ENCODE assay signal across 27 cellular contexts in the genomic region with DNA sequence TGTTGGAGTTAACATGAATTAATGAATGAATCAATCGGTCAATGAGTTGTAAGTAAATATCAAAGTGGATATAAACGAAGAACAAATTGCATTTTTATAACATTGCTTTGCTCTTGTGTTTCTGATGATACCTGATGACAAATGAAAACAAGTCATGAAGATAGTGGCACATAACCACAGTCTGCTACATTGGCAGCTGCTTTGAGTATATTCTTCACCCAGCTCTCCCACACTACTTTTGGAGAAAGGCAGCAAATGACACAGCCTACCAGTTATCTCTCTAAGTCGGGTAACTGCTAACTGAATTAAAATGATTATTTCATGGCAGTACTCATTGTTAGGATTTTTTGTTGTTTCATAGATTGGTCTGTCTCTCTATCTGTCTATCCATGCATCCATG.
"Had no signal": no experiment of that assay in that cellular context is flagged by ENCODE, and none has a peak within 500 bp of the region (broad histone marks: within the 10 kb centered on the region; RNA-seq: fewer than 3 reads in every experiment).

No MANE protein-coding gene starts in this region.

- H3K4me1 Mint-ChIP-seq: nephron, neural progenitor cell had no signal

- H3K27ac Mint-ChIP-seq: mesothelial cell of epicardium; nephron; neural progenitor cell; stimulated activated naive CD8-positive, alpha-beta T cell treated with anti-CD3 and anti-CD28 coated beads, Interleukin-15, amount 100 ng/mL, for 72 hours had no signal

- H3K9ac ChIP-seq: neural progenitor cell had no signal

- ATAC-seq: foreskin keratinocyte; gastroesophageal sphincter; heart left ventricle; left cardiac atrium; left lung; mucosa of descending colon; naive thymus-derived CD4-positive, alpha-beta T cell; right lobe of liver; stimulated activated naive CD8-positive, alpha-beta T cell treated with anti-CD3 and anti-CD28 coated beads, Interleukin-15, amount 100 ng/mL, for 72 hours; upper lobe of right lung had no signal

- DNase-seq: dermis blood vessel endothelial cell; effector memory CD4-positive, alpha-beta T cell; foreskin keratinocyte; heart left ventricle; kidney; left cardiac atrium; left lung; mesenchymal stem cell; mucosa of descending colon; naive thymus-derived CD4-positive, alpha-beta T cell; right lobe of liver; stimulated activated CD4-positive, alpha-beta T cell treated with anti-CD3 and anti-CD28 coated beads, Interleukin-4, amount 100 ng/mL, for 4 hours; stimulated activated naive CD4-positive, alpha-beta T cell; stimulated activated naive CD8-positive, alpha-beta T cell treated with anti-CD3 and anti-CD28 coated beads, Interleukin-15, amount 100 ng/mL, for 72 hours; transverse colon; upper lobe of right lung; uterus had no signal

- H3K4me1 ChIP-seq: foreskin keratinocyte, left lung, neural progenitor cell, prostate gland, suprapubic skin, upper lobe of right lung had no signal

- H3K4me2 ChIP-seq: hepatocyte, neural progenitor cell had no signal

- H3K4me3 ChIP-seq: coronary artery, esophagus muscularis mucosa, gastroesophageal sphincter, heart left ventricle, hepatocyte, left lung, mucosa of descending colon, neural progenitor cell, prostate gland, right lobe of liver, suprapubic skin, transverse colon, upper lobe of right lung, uterus had no signal

- H2AFZ ChIP-seq: hepatocyte, neural progenitor cell had no signal

- H3K27me3 ChIP-seq: esophagus muscularis mucosa, foreskin keratinocyte, gastroesophageal sphincter, heart left ventricle, hepatocyte, left lung, neural progenitor cell, right lobe of liver, suprapubic skin, transverse colon, upper lobe of right lung, uterus had no signal

- H3K36me3 ChIP-seq: left lung, neural progenitor cell, prostate gland, right lobe of liver, suprapubic skin, transverse colon, upper lobe of right lung, uterus had no signal

- H3K27me3 Mint-ChIP-seq: naive thymus-derived CD4-positive, alpha-beta T cell; stimulated activated naive CD8-positive, alpha-beta T cell treated with anti-CD3 and anti-CD28 coated beads, Interleukin-15, amount 100 ng/mL, for 72 hours had no signal

- FAIRE-seq: endothelial cell of umbilical vein, kidney had no signal

- H3K9me3 ChIP-seq: esophagus muscularis mucosa, gastroesophageal sphincter, heart left ventricle, left lung, mucosa of descending colon, prostate gland, right lobe of liver, suprapubic skin, transverse colon, upper lobe of right lung, uterus had no signal

- H3K36me3 Mint-ChIP-seq: naive thymus-derived CD4-positive, alpha-beta T cell; neural progenitor cell had no signal

- H3K4me3 Mint-ChIP-seq: mesothelial cell of epicardium; naive thymus-derived CD4-positive, alpha-beta T cell; nephron; neural progenitor cell; stimulated activated naive CD8-positive, alpha-beta T cell treated with anti-CD3 and anti-CD28 coated beads, Interleukin-15, amount 100 ng/mL, for 72 hours had no signal

- H3K9me3 Mint-ChIP-seq: mesothelial cell of epicardium; naive thymus-derived CD4-positive, alpha-beta T cell; nephron; neural progenitor cell; stimulated activated naive CD8-positive, alpha-beta T cell treated with anti-CD3 and anti-CD28 coated beads, Interleukin-15, amount 100 ng/mL, for 72 hours had no signal

- H3K27ac ChIP-seq: coronary artery, esophagus muscularis mucosa, foreskin keratinocyte, gastroesophageal sphincter, heart left ventricle, hepatocyte, left lung, neural progenitor cell, prostate gland, right lobe of liver, suprapubic skin, transverse colon, upper lobe of right lung had no signal
